Comparison of ENCODE assay signal across 8 cellular contexts in the genomic region with DNA sequence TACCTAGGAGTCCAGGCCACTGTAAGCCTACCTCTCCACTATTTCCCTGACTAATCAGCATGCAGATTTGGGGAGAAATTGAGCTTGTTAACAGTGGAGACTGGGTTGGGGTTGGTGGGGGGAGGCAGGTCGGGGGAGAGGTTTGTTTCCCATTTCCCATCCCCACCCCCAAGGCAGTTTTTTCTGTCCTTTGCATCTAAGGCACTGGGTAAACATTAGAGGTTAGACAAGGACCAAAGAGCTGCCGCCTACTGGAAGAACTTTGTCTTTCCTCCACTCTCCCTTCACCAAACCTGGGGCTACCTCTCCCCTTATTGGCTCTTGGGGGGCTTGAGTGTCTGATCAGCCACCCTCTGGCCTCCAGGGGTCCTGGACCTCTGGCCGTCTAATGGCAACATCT. TPM values are rescaled to one million over a fixed set of nuclear protein-coding genes. Genes with fewer than 3 reads are reported as not detected.
DNase-seq lines count a peak whose midpoint lies in the region; ATAC-seq, FAIRE-seq and TF ChIP-seq lines count a peak whose summit lies in the region.

No MANE protein-coding gene starts in this region.

- no peak overlapping the region for H3K14ac ChIP-seq in H1 (ENCODE audit: insufficient read length)

- TF ChIP-seq CTCF in RWPE1 (conservative IDR thresholded peaks at IDR 0.05; ENCODE audit: low read depth) (peak; percentile 41), H1 (IDR thresholded peaks at IDR 0.05; ENCODE audit: control extremely low read depth in 1 of 3, insufficient read depth in 1 of 3, low read depth in 1 of 3, low read length in 3 of 3) (no peak; a peak in 1 of 4 replicates), upper lobe of right lung (IDR thresholded peaks at IDR 0.05) (no peak), BE2C (IDR thresholded peaks at IDR 0.05; ENCODE audit: low read depth, low read length) (no peak)

- H3K9me3 ChIP-seq in H1 (ENCODE audit: insufficient read depth in 2 of 2, low read depth in 1 of 2, low read length in 1 of 2) (no peaks in the 10 kb centered on the region), upper lobe of right lung (no peaks in the 10 kb centered on the region), BE2C (no peaks in the 10 kb centered on the region)

- no peaks in the 10 kb centered on the region for H3K79me2 ChIP-seq in H1 (ENCODE audit: control insufficient read depth in 1 of 2, insufficient read depth in 2 of 2, low read length in 2 of 2)

- H3K56ac ChIP-seq in H1 (replicated peaks; ENCODE audit: insufficient read length, low read depth, low read length), result no peak overlapping the region

- no peak for TF ChIP-seq EP300 in H1 (IDR thresholded peaks at IDR 0.05; ENCODE audit: borderline replicate concordance in 1 of 2, low read depth in 2 of 2, low read length in 2 of 2)

- POLR2A ChIA-PET in RWPE1 (lab: Yijun Ruan, JAX; ENCODE audit: low non-redundant PET), result interaction anchor here (1.0 kb wide), 2 partner anchors 10 to 27 kb away, joined by 3 to 4 read pairs; no protein-coding TSS in a partner anchor
- POLR2A ChIA-PET in H1 (lab: Charles Lee; ENCODE audit: partially characterized antibody), result interaction anchor here (1.0 kb wide), 1 partner anchor 24 kb away, joined by 3 read pairs; no protein-coding TSS in a partner anchor

- H3K9ac ChIP-seq in H1 (replicated peaks in 1 of 4; ENCODE audit: extremely low read depth in 1 of 4, low read depth in 3 of 4, low read length in 3 of 4), result no peak overlapping the region

- H4K20me1 ChIP-seq in H1 (replicated peaks in 1 of 2; ENCODE audit: control insufficient read depth in 1 of 2, insufficient read depth in 2 of 2, low read length in 2 of 2), result peaks cover 0 to 4% of the 10 kb centered on the region in 2 experiments

- no peak overlapping the region for H3K4me2 ChIP-seq in H1 (ENCODE audit: insufficient read depth in 1 of 2, low read depth in 2 of 2, low read length in 2 of 2)

- H3K36me3 ChIP-seq in H1 (ENCODE audit: control insufficient read depth in 2 of 4, insufficient read depth in 4 of 4, low read length in 3 of 4) (no peaks in the 10 kb centered on the region), upper lobe of right lung (no peaks in the 10 kb centered on the region), BE2C (no peaks in the 10 kb centered on the region)

- H3K27me3 Mint-ChIP-seq in activated naive CD4-positive, alpha-beta T cell treated with anti-CD3 and anti-CD28 coated beads, Interleukin-2, amount 50 U/mL, for 24 hours, result no peaks in the 10 kb centered on the region

- no peak for FAIRE-seq in H1 (lab: Jason Lieb, UNC)

- H4K8ac ChIP-seq in H1 (ENCODE audit: extremely low read depth, insufficient read depth, low read length), result peak overlapping the region; percentile 9; the same call in 1 of the 2 replicates

- H3K4me3 ChIP-seq in H1 (ENCODE audit: extremely low read depth in 1 of 4, insufficient read depth in 2 of 4, low read depth in 3 of 4, low read length in 4 of 4) (no peak overlapping the region), upper lobe of right lung (peak overlapping the region; percentile 10), BE2C (ENCODE audit: low read depth, low read length) (no peak overlapping the region)

- no peak overlapping the region for H2BK20ac ChIP-seq in H1 (ENCODE audit: low read length)

- H3K4me1 ChIP-seq in H1 (replicated peaks in 1 of 4; ENCODE audit: control insufficient read depth in 3 of 4, insufficient read depth in 4 of 4, low read length in 3 of 4) (peaks cover 0 to 13% (median 6%) of the 10 kb centered on the region in 4 experiments; a peak in 6 of 7 replicates), upper lobe of right lung (peaks cover 24% of the 10 kb centered on the region), BE2C (no peaks in the 10 kb centered on the region)

- peaks cover 2% of the 10 kb centered on the region for H3K36me3 Mint-ChIP-seq in activated naive CD4-positive, alpha-beta T cell treated with anti-CD3 and anti-CD28 coated beads, Interleukin-2, amount 50 U/mL, for 24 hours

- no peak overlapping the region for H2BK15ac ChIP-seq in H1 (ENCODE audit: low read length)

- H3K4me1 Mint-ChIP-seq in activated naive CD4-positive, alpha-beta T cell treated with anti-CD3 and anti-CD28 coated beads, Interleukin-2, amount 50 U/mL, for 24 hours, result peaks cover 80% of the 10 kb centered on the region

- no peak overlapping the region for H2AK5ac ChIP-seq in H1 (ENCODE audit: low read depth, low read length)

- no peaks in the 10 kb centered on the region for H3K9me3 Mint-ChIP-seq in activated naive CD4-positive, alpha-beta T cell treated with anti-CD3 and anti-CD28 coated beads, Interleukin-2, amount 50 U/mL, for 24 hours

- H2BK120ac ChIP-seq in H1 (replicated peaks; ENCODE audit: low read depth, low read length), result no peak overlapping the region

- peak overlapping the region; percentile 85 for H3K27ac Mint-ChIP-seq in activated naive CD4-positive, alpha-beta T cell treated with anti-CD3 and anti-CD28 coated beads, Interleukin-2, amount 50 U/mL, for 24 hours

- WGBS in H1 (ENCODE audit: extremely low coverage in 1 of 2, insufficient coverage in 1 of 2, insufficient read length in 1 of 2, insufficient replicate concordance in 2 of 2, low coverage in 1 of 2, low lambda C conversion rate in 2 of 2, missing lambda C conversion rate in 1 of 2), 2 experiments, result 74% methylated on average over 3 of the region's 3 CpGs; no CpG with 5 or more reads in 1 of the 2 experiments

- no peak for TF ChIP-seq POLR2A in H1 (IDR thresholded peaks at IDR 0.05; ENCODE audit: control extremely low read depth in 1 of 2, low read depth in 2 of 2, low read length in 2 of 2)

- H3K27ac ChIP-seq in RWPE1, result peak overlapping the region; percentile 96
- H3K27ac ChIP-seq in H1 (ENCODE audit: low read depth, low read length), result no peak overlapping the region
- no peak overlapping the region for H3K27ac ChIP-seq in upper lobe of right lung
- H3K27ac ChIP-seq in substantia nigra (ENCODE audit: low read depth, low read length, poor library complexity, severe bottlenecking), result no peak overlapping the region

- TF ChIP-seq RAD21 in H1 (IDR thresholded peaks at IDR 0.05 in 1 of 2, conservative IDR thresholded peaks at IDR 0.05 in 1 of 2; ENCODE audit: low read depth in 2 of 2, low read length in 2 of 2), result no peak

- H3K4ac ChIP-seq in H1 (replicated peaks; ENCODE audit: insufficient read length, low read depth, low read length), result no peak overlapping the region

- CTCF ChIA-PET in RWPE1 (lab: Yijun Ruan, JAX) (interaction anchor here (0.6 to 1.8 kb wide), 3 partner anchors 34 to 513 kb away, joined by 4 to 7 read pairs (median 5); no protein-coding TSS in a partner anchor), H1 (lab: Charles Lee; ENCODE audit: partially characterized antibody) (interaction anchor here (1.2 to 37.0 kb wide), 4 partner anchors 17 to 34 kb away, joined by 3 to 703 read pairs (median 4); a partner anchor contains a TSS)

- intact Hi-C loops in upper lobe of right lung (cut with DNase I), result no loop called here

- H3K4me3 Mint-ChIP-seq in activated naive CD4-positive, alpha-beta T cell treated with anti-CD3 and anti-CD28 coated beads, Interleukin-2, amount 50 U/mL, for 24 hours, result peak overlapping the region; percentile 78

- DNase-seq in activated naive CD4-positive, alpha-beta T cell (lab: John Stamatoyannopoulos, UW), result no peak
- no peak for DNase-seq in RWPE1 (ENCODE audit: low spot score)
- DNase-seq in H1 (ENCODE audit: low read depth in 1 of 2, low spot score in 2 of 2), result no peak
- DNase-seq in upper lobe of right lung, result no peak
- no peak for DNase-seq in BE2C
- no peak for DNase-seq in substantia nigra (lab: John Stamatoyannopoulos, UW)

- no peak overlapping the region for H2AFZ ChIP-seq in H1 (ENCODE audit: low read length)

- 0 out of 2 replicates have a peak overlapping the region, but pooled peaks have one; percentile 8 for H2BK5ac ChIP-seq in H1 (ENCODE audit: low read depth, low read length)

- no peak overlapping the region for H3K18ac ChIP-seq in H1 (ENCODE audit: extremely low read depth, low read length)

- no peaks in the 10 kb centered on the region; the same call in 1 of the 2 replicates for H3K79me1 ChIP-seq in H1 (ENCODE audit: low read depth, low read length)

- H3K27me3 ChIP-seq in H1 (replicated peaks in 1 of 4; ENCODE audit: control insufficient read depth in 3 of 4, extremely low read depth in 1 of 4, insufficient read depth in 3 of 4, low read length in 3 of 4), result peaks cover 0 to 2% (median under 1%) of the 10 kb centered on the region in 4 experiments; a peak in 4 of 7 replicates
- peaks cover 8% of the 10 kb centered on the region for H3K27me3 ChIP-seq in upper lobe of right lung
- no peaks in the 10 kb centered on the region for H3K27me3 ChIP-seq in BE2C

- no peak overlapping the region for H3K23ac ChIP-seq in H1 (ENCODE audit: insufficient read length)

- no peak overlapping the region for H4K91ac ChIP-seq in H1 (replicated peaks; ENCODE audit: insufficient read length, low read length)

- ATAC-seq in upper lobe of right lung (no peak), GM21786 (IDR thresholded peaks at IDR 0.05; ENCODE audit: unreplicated experiment) (no peak)

- no peak overlapping the region for H2BK12ac ChIP-seq in H1 (ENCODE audit: low read depth, low read length)

- H3K23me2 ChIP-seq in H1 (ENCODE audit: low read depth, low read length), result peaks cover 2% of the 10 kb centered on the region; the same call in 1 of the 2 replicates

- H4K5ac ChIP-seq in H1 (ENCODE audit: insufficient read length, low read depth, low read length), result no peak overlapping the region

RNA-seq across cellular contexts. Expression of a gene that starts 1.0 kb away (rescaled TPM):
- total RNA-seq in H1 (2021; fragmentation: NEBNext Ultra II Directional; extraction: Animal tissue kit (Norgen Biotek cat#: 25700)), result 0.78 and 1.0 TPM in 2 replicates
- 1.5 and 2.0 TPM in 2 replicates for polyA plus RNA-seq in H1 (2011; rRNA removed)
- 1.6 TPM for polyA plus RNA-seq in H1 (2011; cell fraction: cytosol; rRNA removed)
- polyA plus RNA-seq in H1 (2011; cell fraction: nucleus; rRNA removed), result 3.1 TPM
- 0.64 to 1.2 TPM (median 0.86 TPM) in 4 replicates for polyA plus RNA-seq in H1 (2012, experiment 1 of 2)
- polyA plus RNA-seq in H1 (2012, experiment 2 of 2), result 0.56 TPM
- 1.1 TPM for polyA plus RNA-seq in H1 (2013, experiment 1 of 2)
- polyA plus RNA-seq in H1 (2013, experiment 2 of 2), result 1.1 TPM
- polyA minus RNA-seq in H1 (2011; rRNA and poly(A)+ RNA removed), result 0.39 and 0.54 TPM in 2 replicates
- polyA minus RNA-seq in H1 (2011; cell fraction: cytosol; rRNA and poly(A)+ RNA removed), result not detected
- polyA minus RNA-seq in H1 (2011; cell fraction: nucleus; rRNA and poly(A)+ RNA removed), result 2.1 TPM
- 7.3 TPM for total RNA-seq in upper lobe of right lung
- polyA plus RNA-seq in BE2C (2012; ENCODE audit: insufficient read depth, insufficient read length, low read depth), result 0.66 TPM

RNA-seq across cellular contexts. Expression of a gene that starts 22.4 kb away (rescaled TPM):
- total RNA-seq in H1 (2021; fragmentation: NEBNext Ultra II Directional; extraction: Animal tissue kit (Norgen Biotek cat#: 25700)), result 0.59 and 0.74 TPM in 2 replicates
- 4.3 TPM in 2 replicates for polyA plus RNA-seq in H1 (2011; rRNA removed)
- polyA plus RNA-seq in H1 (2011; cell fraction: cytosol; rRNA removed), result 2.2 TPM
- 3.5 TPM for polyA plus RNA-seq in H1 (2011; cell fraction: nucleus; rRNA removed)
- 0.83 to 1.4 TPM (median 1.0 TPM) in 4 replicates for polyA plus RNA-seq in H1 (2012, experiment 1 of 2)
- polyA plus RNA-seq in H1 (2012, experiment 2 of 2), result 1.2 TPM
- 1.0 TPM for polyA plus RNA-seq in H1 (2013, experiment 1 of 2)
- polyA plus RNA-seq in H1 (2013, experiment 2 of 2), result 0.75 TPM
- polyA minus RNA-seq in H1 (2011; rRNA and poly(A)+ RNA removed), result 1.4 and 1.5 TPM in 2 replicates
- 0.88 TPM for polyA minus RNA-seq in H1 (2011; cell fraction: cytosol; rRNA and poly(A)+ RNA removed)
- polyA minus RNA-seq in H1 (2011; cell fraction: nucleus; rRNA and poly(A)+ RNA removed), result 6.1 TPM
- total RNA-seq in upper lobe of right lung, result 3.6 TPM
- 0.65 TPM for polyA plus RNA-seq in BE2C (2012; ENCODE audit: insufficient read depth, insufficient read length, low read depth)

RNA-seq across cellular contexts. Expression of a gene that starts 25.1 kb away (rescaled TPM):
- total RNA-seq in H1 (2021; fragmentation: NEBNext Ultra II Directional; extraction: Animal tissue kit (Norgen Biotek cat#: 25700)), result 28.7 and 34.0 TPM in 2 replicates
- polyA plus RNA-seq in H1 (2011; rRNA removed), result 20.4 and 25.6 TPM in 2 replicates
- 16.5 TPM for polyA plus RNA-seq in H1 (2011; cell fraction: cytosol; rRNA removed)
- 50.0 TPM for polyA plus RNA-seq in H1 (2011; cell fraction: nucleus; rRNA removed)
- 21.5 to 33.3 TPM (median 28.7 TPM) in 4 replicates for polyA plus RNA-seq in H1 (2012, experiment 1 of 2)
- 14.0 TPM for polyA plus RNA-seq in H1 (2012, experiment 2 of 2)
- polyA plus RNA-seq in H1 (2013, experiment 1 of 2), result 13.1 TPM
- 12.1 TPM for polyA plus RNA-seq in H1 (2013, experiment 2 of 2)
- 13.7 and 13.8 TPM in 2 replicates for polyA minus RNA-seq in H1 (2011; rRNA and poly(A)+ RNA removed)
- 12.5 TPM for polyA minus RNA-seq in H1 (2011; cell fraction: cytosol; rRNA and poly(A)+ RNA removed)
- polyA minus RNA-seq in H1 (2011; cell fraction: nucleus; rRNA and poly(A)+ RNA removed), result 15.1 TPM
- 44.7 TPM for total RNA-seq in upper lobe of right lung
- polyA plus RNA-seq in BE2C (2012; ENCODE audit: insufficient read depth, insufficient read length, low read depth), result 22.4 TPM

RNA-seq across cellular contexts. Expression of a gene that starts 47.3 kb away (rescaled TPM):
- 3.6 and 4.3 TPM in 2 replicates for total RNA-seq in H1 (2021; fragmentation: NEBNext Ultra II Directional; extraction: Animal tissue kit (Norgen Biotek cat#: 25700))
- 1.1 and 1.6 TPM in 2 replicates for polyA plus RNA-seq in H1 (2011; rRNA removed)
- polyA plus RNA-seq in H1 (2011; cell fraction: cytosol; rRNA removed), result 1.8 TPM
- 2.0 TPM for polyA plus RNA-seq in H1 (2011; cell fraction: nucleus; rRNA removed)
- polyA plus RNA-seq in H1 (2012, experiment 1 of 2), result 3.4 to 5.3 TPM (median 3.6 TPM) in 4 replicates
- 0.26 TPM for polyA plus RNA-seq in H1 (2012, experiment 2 of 2)
- 3.7 TPM for polyA plus RNA-seq in H1 (2013, experiment 1 of 2)
- 4.0 TPM for polyA plus RNA-seq in H1 (2013, experiment 2 of 2)
- 5.0 and 9.2 TPM in 2 replicates for polyA minus RNA-seq in H1 (2011; rRNA and poly(A)+ RNA removed)
- polyA minus RNA-seq in H1 (2011; cell fraction: cytosol; rRNA and poly(A)+ RNA removed), result 2.4 TPM
- polyA minus RNA-seq in H1 (2011; cell fraction: nucleus; rRNA and poly(A)+ RNA removed), result 18.0 TPM
- total RNA-seq in upper lobe of right lung, result 11.7 TPM
- polyA plus RNA-seq in BE2C (2012; ENCODE audit: insufficient read depth, insufficient read length, low read depth), result 2.0 TPM
